In genomic region chr6:13526718-13527668, GRCh38 we compare ENCODE assay signal across 8 cellular contexts. TPM values are rescaled to one million over a fixed set of nuclear protein-coding genes. Genes with fewer than 3 reads are reported as not detected.
DNase-seq lines count a peak whose midpoint lies in the region; ATAC-seq and TF ChIP-seq lines count a peak whose summit lies in the region.

No MANE protein-coding gene starts in this region.

- H2AFZ ChIP-seq in mammary epithelial cell (ENCODE audit: low read depth, low read length), result no peak overlapping the region

- no peak overlapping the region for H3K4me3 ChIP-seq in mammary epithelial cell (replicated peaks in 1 of 3; ENCODE audit: insufficient read depth in 1 of 3, low read depth in 2 of 3, low read length in 3 of 3)

- peaks cover 18% of the 10 kb centered on the region for H3K4me1 Mint-ChIP-seq in CD4-positive, alpha-beta T cell (ENCODE audit: low read depth)
- H3K4me1 Mint-ChIP-seq in nephron progenitor cell, result peaks cover 60% of the 10 kb centered on the region

- peak overlapping the region; percentile 40 for H3K27ac ChIP-seq in CD4-positive, alpha-beta T cell (ENCODE audit: low read depth, low read length)
- H3K27ac ChIP-seq in mammary epithelial cell (ENCODE audit: insufficient read depth, low read depth, low read length), result no peak overlapping the region

- peak overlapping the region; percentile 7 for H3K4me3 Mint-ChIP-seq in CD4-positive, alpha-beta T cell
- no peak overlapping the region for H3K4me3 Mint-ChIP-seq in nephron progenitor cell

- H3K9me3 Mint-ChIP-seq in CD4-positive, alpha-beta T cell, result no peaks in the 10 kb centered on the region
- no peaks in the 10 kb centered on the region for H3K9me3 Mint-ChIP-seq in nephron progenitor cell

- H3K36me3 Mint-ChIP-seq in CD4-positive, alpha-beta T cell (ENCODE audit: low read depth), result no peaks in the 10 kb centered on the region
- H3K36me3 Mint-ChIP-seq in nephron progenitor cell (ENCODE audit: low read depth), result no peaks in the 10 kb centered on the region

- H3K27me3 Mint-ChIP-seq in CD4-positive, alpha-beta T cell, result no peaks in the 10 kb centered on the region
- H3K27me3 Mint-ChIP-seq in nephron progenitor cell (ENCODE audit: low read depth, poor library complexity), result no peaks in the 10 kb centered on the region

- no peaks in the 10 kb centered on the region for H4K20me1 ChIP-seq in mammary epithelial cell (ENCODE audit: insufficient read depth, low read length)

- CTCF ChIA-PET in CD4-positive, alpha-beta T cell (lab: Charles Lee), result interaction anchor here (1.3 kb wide), 1 partner anchor 11 kb away, joined by 3 read pairs; no protein-coding TSS in a partner anchor
- CTCF ChIA-PET in mammary epithelial cell (lab: Charles Lee; ENCODE audit: low non-redundant PET), result no interaction called here

- no peak overlapping the region for H3K9ac ChIP-seq in mammary epithelial cell (ENCODE audit: insufficient read depth, low read length)

- H3K4me2 ChIP-seq in mammary epithelial cell (ENCODE audit: insufficient read depth, low read depth, low read length), result no peak overlapping the region

- peak; percentile 96 for ATAC-seq in CD4-positive, alpha-beta T cell (ENCODE audit: poor library complexity)
- peak; percentile 82 for ATAC-seq in GM19035 (IDR thresholded peaks at IDR 0.05; ENCODE audit: unreplicated experiment)
- peak; percentile 83 for ATAC-seq in HG03196 (IDR thresholded peaks at IDR 0.05; ENCODE audit: unreplicated experiment)

- TF ChIP-seq CTCF in CD4-positive, alpha-beta T cell (IDR thresholded peaks at IDR 0.05), result no peak
- no peak for TF ChIP-seq CTCF in mammary epithelial cell (conservative IDR thresholded peaks at IDR 0.05 in 1 of 2, IDR thresholded peaks at IDR 0.05 in 1 of 2; ENCODE audit: extremely low read depth in 1 of 2, insufficient read depth in 1 of 2, low read depth in 1 of 2, low read length in 2 of 2)
- TF ChIP-seq CTCF in nephron progenitor cell (IDR thresholded peaks at IDR 0.05), result no peak

- no peaks in the 10 kb centered on the region for H3K4me1 ChIP-seq in mammary epithelial cell (ENCODE audit: insufficient read depth, low read length)

- DNase-seq in CD4-positive, alpha-beta T cell, result peak in 7 of 10 experiments; percentile 3 to 41 (median 20)
- DNase-seq in NCI-H748 (lab: John Stamatoyannopoulos, UW; ENCODE audit: unreplicated experiment), result peak; percentile 83
- DNase-seq in mammary epithelial cell, result peak; percentile 28
- DNase-seq in nephron progenitor cell, result no peak
- no peak for DNase-seq in foreskin melanocyte
- DNase-seq in middle frontal gyrus (ENCODE audit: extremely low spot score, low spot score), result no peak

- H3K27me3 ChIP-seq in CD4-positive, alpha-beta T cell (ENCODE audit: control insufficient read depth, insufficient read depth, low read length), result no peaks in the 10 kb centered on the region
- H3K27me3 ChIP-seq in mammary epithelial cell (ENCODE audit: insufficient read depth, low read length), result no peaks in the 10 kb centered on the region

- intact Hi-C loops in CD4-positive, alpha-beta T cell (cut with DNase I, micrococcal nuclease), result loop anchor here in 1 of 2 experiments (1.0 kb wide), 1 partner anchor 47 kb away; the partner anchor contains the start of gene SIRT5
- intact Hi-C loops in mammary epithelial cell (cut with micrococcal nuclease), result no loop called here

- 80% methylated on average over 6 of the region's 17 CpGs for WGBS in mammary epithelial cell (ENCODE audit: low coverage, missing lambda C conversion rate)

- dilution Hi-C loops in mammary epithelial cell (cut with HindIII; ENCODE audit: low sequenced_read_pairs), result no loop called here

- H3K27ac Mint-ChIP-seq in CD4-positive, alpha-beta T cell, result peak overlapping the region; percentile 77
- H3K27ac Mint-ChIP-seq in nephron progenitor cell, result peak overlapping the region; percentile 22

- in situ Hi-C loops in mammary epithelial cell (cut with MboI; ENCODE audit: low sequenced_read_pairs in 2 of 2), result loop anchor here in 1 of 2 donors (25.0 kb wide), 1 partner anchor 615 kb away; no protein-coding TSS in a partner anchor

- POLR2A ChIA-PET in CD4-positive, alpha-beta T cell (lab: Charles Lee), result interaction anchor here (0.6 to 1.1 kb wide), 4 partner anchors 48 to 198 kb away, joined by 3 to 4 read pairs (median 4); partner anchors contain the start of gene TBC1D7

- no peaks in the 10 kb centered on the region for H3K9me3 ChIP-seq in CD4-positive, alpha-beta T cell (ENCODE audit: control insufficient read depth, low read length)
- H3K9me3 ChIP-seq in mammary epithelial cell (replicated peaks; ENCODE audit: insufficient read depth, low read length), result no peaks in the 10 kb centered on the region

- BruUV-seq in mammary epithelial cell (replicated peaks; lab: Mats Ljungman, UMichigan), result no TSS peak

- H3K79me2 ChIP-seq in mammary epithelial cell (ENCODE audit: insufficient read depth, low read length), result no peaks in the 10 kb centered on the region

- no peaks in the 10 kb centered on the region for H3K36me3 ChIP-seq in mammary epithelial cell (ENCODE audit: insufficient read depth, low read length)

RNA-seq across cellular contexts. Expression of gene GFOD1, which starts 39.6 kb away (rescaled TPM):
- 1 to 10 TPM; 1.3 to 2.0 TPM for total RNA-seq in CD4-positive, alpha-beta T cell
- 10 to 100 TPM; 12.3 to 37.3 TPM for total RNA-seq in mammary epithelial cell
- 5.3 TPM for polyA plus RNA-seq in mammary epithelial cell
- polyA minus RNA-seq in mammary epithelial cell, result 9.5 TPM

RNA-seq across cellular contexts. Expression of gene SIRT5, which starts 47.4 kb away (rescaled TPM):
- 10 to 100 TPM; 14.3 to 16.3 TPM for total RNA-seq in CD4-positive, alpha-beta T cell
- total RNA-seq in mammary epithelial cell, result 10 to 100 TPM; 11.8 to 12.4 TPM
- polyA plus RNA-seq in mammary epithelial cell, result 5.1 TPM
- 2.3 TPM for polyA minus RNA-seq in mammary epithelial cell

Comparison
In these comparisons a context has a peak if more than half of its experiments do, and no peak if none do; other contexts are left out.
1. DNase-seq: peak in CD4-positive, alpha-beta T cell (7 of 10), NCI-H748 (single experiment) and mammary epithelial cell (single experiment); none in nephron progenitor cell (single experiment), foreskin melanocyte (single experiment) and middle frontal gyrus (single experiment).
2. RNA of gene GFOD1, which starts 39.6 kb away (total RNA-seq): 12.3 to 37.3 TPM in mammary epithelial cell; 1.3 to 2.0 TPM in CD4-positive, alpha-beta T cell; every median in the first group is over 4 times any median in the second.
3. Peak in every context shown above with its lines, with median percentiles within 50 percentile points of each other: ATAC-seq.